ENCODE assay signal across 8 cellular contexts in the genomic region with DNA sequence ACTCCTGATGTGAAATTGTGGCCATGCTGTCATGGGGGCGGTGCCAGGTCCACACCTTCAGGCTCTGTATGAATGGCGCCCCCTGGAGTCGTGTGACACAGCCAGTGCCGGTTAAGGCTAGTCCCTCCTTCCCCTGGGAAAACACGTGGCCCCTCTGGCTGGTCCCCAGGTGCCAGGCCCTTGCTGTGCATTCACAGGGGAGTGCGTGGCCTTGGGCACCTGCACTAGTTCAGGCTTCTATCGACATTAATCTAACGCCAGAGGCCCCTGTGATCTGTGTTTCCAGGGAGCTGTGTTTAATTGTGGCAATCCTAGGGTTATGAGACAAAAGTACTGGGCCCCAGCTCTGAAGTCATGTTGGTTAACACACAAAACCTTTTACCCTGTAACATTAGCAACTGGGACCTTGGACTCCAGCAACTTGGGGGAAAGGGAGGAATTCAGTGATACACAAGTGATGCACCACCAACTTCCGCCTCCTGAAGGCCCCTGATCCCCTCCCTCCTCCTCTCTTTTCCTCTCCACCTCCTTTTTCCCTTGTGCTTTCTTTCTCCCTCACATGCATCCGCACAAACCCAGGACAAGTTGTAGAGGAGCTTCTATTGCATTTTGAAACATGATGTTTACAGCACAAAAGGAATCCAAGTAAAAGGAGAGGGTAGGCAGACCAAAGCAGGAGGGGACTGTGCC.
DNase-seq lines count a peak whose midpoint lies in the region; ATAC-seq, FAIRE-seq and TF ChIP-seq lines count a peak whose summit lies in the region.

No MANE protein-coding gene starts in this region.

- H3K9me3 ChIP-seq in DND-41 (ENCODE audit: insufficient read depth, low read length, severe bottlenecking) (no peaks in the 10 kb centered on the region), right cardiac atrium (ENCODE audit: control insufficient read depth, low read length) (no peaks in the 10 kb centered on the region), small intestine (ENCODE audit: control insufficient read depth, low read depth) (no peaks in the 10 kb centered on the region)

- H3K36me3 ChIP-seq in DND-41 (ENCODE audit: insufficient read depth, low read length): peaks cover 63% of the 10 kb centered on the region
- peaks cover 4 to 14% of the 10 kb centered on the region in 2 donors for H3K36me3 ChIP-seq in small intestine (ENCODE audit: control insufficient read depth in 2 of 2, insufficient read depth in 2 of 2, low read length in 2 of 2)

- H3K4me2 ChIP-seq in DND-41 (ENCODE audit: insufficient read depth, low read length): no peak overlapping the region

- no peaks in the 10 kb centered on the region for H3K27me3 ChIP-seq in DND-41 (ENCODE audit: insufficient read depth, low read length, poor library complexity)
- no peaks in the 10 kb centered on the region for H3K27me3 ChIP-seq in right cardiac atrium (ENCODE audit: control insufficient read depth, insufficient read depth)
- H3K27me3 ChIP-seq in small intestine (ENCODE audit: control insufficient read depth in 2 of 2, insufficient read depth in 2 of 2, low read length in 2 of 2): no peaks in the 10 kb centered on the region

- ATAC-seq in DND-41 (ENCODE audit: insufficient read depth, low read depth): peak; percentile 87
- ATAC-seq in right cardiac atrium: peak; percentile 74 to 75
- ATAC-seq in HG02623 (IDR thresholded peaks at IDR 0.05; ENCODE audit: unreplicated experiment): no peak

- FAIRE-seq in small intestine (lab: Jason Lieb, UNC): no peak

- intact Hi-C loops in right cardiac atrium (cut with DNase I): loop anchor here (5.0 to 10.0 kb wide), 4 partner anchors 124 to 562 kb away; no protein-coding TSS in a partner anchor

- DNase-seq in DND-41: peak; percentile 78
- peak; percentile 81 for DNase-seq in HEK293T (ENCODE audit: extremely low spot score)
- DNase-seq in NCI-H146 (lab: John Stamatoyannopoulos, UW): peak; percentile 91
- DNase-seq in T follicular helper cell (ENCODE audit: low read depth): peak; percentile 60
- DNase-seq in amniotic epithelial cell (ENCODE audit: low read depth): peak; percentile 58
- peak; percentile 89 to 96 (median 93) for DNase-seq in right cardiac atrium
- DNase-seq in small intestine: peak; percentile 82

- 41% methylated on average over 10 of the region's 10 CpGs for WGBS in right cardiac atrium
- 25 to 38% (median 27%) methylated on average over 10 of the region's 10 CpGs for WGBS in small intestine, 3 donors

- H2AFZ ChIP-seq in DND-41 (ENCODE audit: low read depth, low read length): no peak overlapping the region

- no peaks in the 10 kb centered on the region for H3K79me2 ChIP-seq in DND-41 (ENCODE audit: insufficient read depth, low read length)

- POLR2A ChIA-PET in HEK293T (lab: Yijun Ruan, JAX): no interaction called here

- H3K4me1 ChIP-seq in DND-41 (ENCODE audit: insufficient read depth, low read length): no peaks in the 10 kb centered on the region
- H3K4me1 ChIP-seq in right cardiac atrium (ENCODE audit: control insufficient read depth, insufficient read depth, low read length): no peaks in the 10 kb centered on the region
- peaks cover 4 to 5% of the 10 kb centered on the region in 2 donors for H3K4me1 ChIP-seq in small intestine (ENCODE audit: control insufficient read depth in 2 of 2, insufficient read depth in 1 of 2, low read depth in 1 of 2, low read length in 1 of 2)

- CTCF ChIA-PET in HEK293T (lab: Yijun Ruan, JAX): interaction anchor here (0.7 to 2.4 kb wide), 10 partner anchors 8 to 558 kb away, joined by 3 to 9 read pairs (median 3); no protein-coding TSS in a partner anchor

- no peak overlapping the region for H3K9ac ChIP-seq in DND-41 (ENCODE audit: low read depth, low read length)

- H3K27ac ChIP-seq in DND-41 (ENCODE audit: low read length) (no peak overlapping the region), right cardiac atrium (ENCODE audit: low read length) (no peak overlapping the region), small intestine (ENCODE audit: low read depth in 1 of 2, low read length in 1 of 2) (peak overlapping the region in 1 of 2 donors; percentile 0)

- H4K20me1 ChIP-seq in DND-41 (ENCODE audit: insufficient read depth, low read length): no peaks in the 10 kb centered on the region; the same call in 1 of the 2 replicates

- H3K4me3 ChIP-seq in DND-41 (ENCODE audit: low read depth in 1 of 2, low read length in 2 of 2): no peak overlapping the region
- no peak overlapping the region for H3K4me3 ChIP-seq in right cardiac atrium (ENCODE audit: low read length)
- H3K4me3 ChIP-seq in small intestine (ENCODE audit: low read depth in 1 of 2, low read length in 2 of 2): no peak overlapping the region

- TF ChIP-seq CTCF in DND-41 (IDR thresholded peaks at IDR 0.05; ENCODE audit: borderline replicate concordance, extremely low read depth, low read length, poor library complexity, severe bottlenecking): peak; percentile 71

TF ChIP-seq in HEK293T, 16 proteins besides CTCF, POLR2A, EP300 and RAD21:
- no peak for TF ChIP-seq SUZ12 (IDR thresholded peaks at IDR 0.05)
- 0 out of 2 replicates have a peak, but pooled peaks have one; percentile 2 for TF ChIP-seq FOXM1 (IDR thresholded peaks at IDR 0.05; ENCODE audit: borderline replicate concordance)
- peak; percentile 26; the same call in 1 of the 2 replicates for TF ChIP-seq L3MBTL2 (conservative IDR thresholded peaks at IDR 0.05)
- 0 out of 2 replicates have a peak, but pooled peaks have one; percentile 33 for TF ChIP-seq ARNT (IDR thresholded peaks at IDR 0.05)
